Comparison of ENCODE assay signal across 8 cellular contexts in the genomic region with DNA sequence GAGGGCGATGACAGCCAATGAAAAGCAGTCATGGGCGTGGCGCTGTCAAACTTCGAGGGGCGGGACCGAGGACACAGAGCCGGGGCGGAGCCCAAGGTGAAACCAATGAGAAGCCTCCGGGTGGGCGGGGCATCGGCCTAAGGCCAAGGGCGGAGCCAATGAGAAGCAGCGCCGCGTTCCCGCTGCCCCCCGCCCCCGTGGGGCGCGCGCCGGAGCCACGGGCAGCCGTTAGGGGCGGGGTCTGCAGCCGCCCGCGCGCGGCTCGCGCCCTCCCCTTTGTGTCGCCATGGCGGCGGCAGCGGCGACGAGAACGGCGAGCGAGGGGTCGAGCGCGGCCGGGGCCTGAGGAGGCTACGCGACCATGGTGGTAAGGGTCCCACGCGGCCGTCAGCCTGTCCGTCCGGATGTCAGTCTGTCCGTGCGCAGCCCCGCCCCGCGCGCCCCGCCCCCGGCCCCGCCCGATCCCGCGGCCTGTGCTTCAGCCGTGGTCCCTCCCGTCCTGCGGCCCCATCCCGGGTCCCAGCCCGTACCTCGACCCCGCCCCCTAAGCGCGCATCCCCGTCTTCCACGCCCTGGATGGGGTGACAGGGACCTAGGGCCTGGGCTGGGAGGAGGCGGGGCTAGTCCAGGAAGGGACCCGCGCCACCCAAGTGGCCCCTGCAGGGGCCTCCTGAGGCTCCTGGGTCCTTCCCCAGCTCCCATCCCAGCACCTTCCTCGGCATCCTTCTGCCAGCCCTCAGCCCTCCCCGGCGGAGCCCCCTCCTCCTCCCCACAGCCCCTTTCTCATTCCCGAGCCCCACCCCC.
DNase-seq lines count a peak whose midpoint lies in the region; ATAC-seq lines count a peak whose summit lies in the region.

A gene with protein sequence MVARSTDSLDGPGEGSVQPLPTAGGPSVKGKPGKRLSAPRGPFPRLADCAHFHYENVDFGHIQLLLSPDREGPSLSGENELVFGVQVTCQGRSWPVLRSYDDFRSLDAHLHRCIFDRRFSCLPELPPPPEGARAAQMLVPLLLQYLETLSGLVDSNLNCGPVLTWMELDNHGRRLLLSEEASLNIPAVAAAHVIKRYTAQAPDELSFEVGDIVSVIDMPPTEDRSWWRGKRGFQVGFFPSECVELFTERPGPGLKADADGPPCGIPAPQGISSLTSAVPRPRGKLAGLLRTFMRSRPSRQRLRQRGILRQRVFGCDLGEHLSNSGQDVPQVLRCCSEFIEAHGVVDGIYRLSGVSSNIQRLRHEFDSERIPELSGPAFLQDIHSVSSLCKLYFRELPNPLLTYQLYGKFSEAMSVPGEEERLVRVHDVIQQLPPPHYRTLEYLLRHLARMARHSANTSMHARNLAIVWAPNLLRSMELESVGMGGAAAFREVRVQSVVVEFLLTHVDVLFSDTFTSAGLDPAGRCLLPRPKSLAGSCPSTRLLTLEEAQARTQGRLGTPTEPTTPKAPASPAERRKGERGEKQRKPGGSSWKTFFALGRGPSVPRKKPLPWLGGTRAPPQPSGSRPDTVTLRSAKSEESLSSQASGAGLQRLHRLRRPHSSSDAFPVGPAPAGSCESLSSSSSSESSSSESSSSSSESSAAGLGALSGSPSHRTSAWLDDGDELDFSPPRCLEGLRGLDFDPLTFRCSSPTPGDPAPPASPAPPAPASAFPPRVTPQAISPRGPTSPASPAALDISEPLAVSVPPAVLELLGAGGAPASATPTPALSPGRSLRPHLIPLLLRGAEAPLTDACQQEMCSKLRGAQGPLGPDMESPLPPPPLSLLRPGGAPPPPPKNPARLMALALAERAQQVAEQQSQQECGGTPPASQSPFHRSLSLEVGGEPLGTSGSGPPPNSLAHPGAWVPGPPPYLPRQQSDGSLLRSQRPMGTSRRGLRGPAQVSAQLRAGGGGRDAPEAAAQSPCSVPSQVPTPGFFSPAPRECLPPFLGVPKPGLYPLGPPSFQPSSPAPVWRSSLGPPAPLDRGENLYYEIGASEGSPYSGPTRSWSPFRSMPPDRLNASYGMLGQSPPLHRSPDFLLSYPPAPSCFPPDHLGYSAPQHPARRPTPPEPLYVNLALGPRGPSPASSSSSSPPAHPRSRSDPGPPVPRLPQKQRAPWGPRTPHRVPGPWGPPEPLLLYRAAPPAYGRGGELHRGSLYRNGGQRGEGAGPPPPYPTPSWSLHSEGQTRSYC (plus strand): TSS at position 267 of the 804 bp plus-strand sequence. CDS start 95 bp downstream, at position 362.

- H3K4me3 ChIP-seq in BLaER1 treated with 17β-estradiol and CSF1 and Interleukin-3, amounts not matched to agents 10 nM and 100 nM = peak within 1 kb of the TSS; percentile 61 to 80 (median 70)

- H3K9ac ChIP-seq in BLaER1 treated with 17β-estradiol and CSF1 and Interleukin-3, amounts not matched to agents 10 nM and 100 nM = peak within 1 kb of the TSS; percentile 57 to 86 (median 78); a peak in 21 of 22 replicates

- no peaks in the 10 kb centered on the region for H3K9me3 ChIP-seq in BLaER1 treated with 17β-estradiol and CSF1 and Interleukin-3, amounts not matched to agents 10 nM and 100 nM (replicated peaks in 1 of 11)

- DNase-seq in NCI-H526 (lab: John Stamatoyannopoulos, UW) = peak; percentile 97 to 100
- DNase-seq in activated CD4-positive, alpha-beta T cell treated with anti-CD3 and anti-CD28 coated beads for 4 hours = peak; percentile 99
- peak; percentile 97 to 100 (median 100) for DNase-seq in stimulated activated CD4-positive, alpha-beta T cell treated with anti-CD3 and anti-CD28 coated beads, Interleukin-1b, Interleukin-23, amount 100 ng/mL, for 24 hours (ENCODE audit: low read depth in 4 of 4, low spot score in 1 of 4)

- H4K20me1 ChIP-seq in BLaER1 treated with 17β-estradiol and CSF1 and Interleukin-3, amounts not matched to agents 10 nM and 100 nM = peaks cover 0 to 14% (median 0%) of the 10 kb centered on the region in 11 experiments; a peak in 4 of 22 replicates

- no peaks in the 10 kb centered on the region for H3K27me3 ChIP-seq in BLaER1 treated with 17β-estradiol and CSF1 and Interleukin-3, amounts not matched to agents 10 nM and 100 nM
- no peaks in the 10 kb centered on the region for H3K27me3 ChIP-seq in layer of hippocampus (ENCODE audit: control insufficient read depth, insufficient read depth, low read length)

- peaks cover 0 to 34% (median 31%) of the 10 kb centered on the region in 11 experiments; a peak in 19 of 22 replicates for H3K36me3 ChIP-seq in BLaER1 treated with 17β-estradiol and CSF1 and Interleukin-3, amounts not matched to agents 10 nM and 100 nM

- H3K4me1 ChIP-seq in BLaER1 treated with 17β-estradiol and CSF1 and Interleukin-3, amounts not matched to agents 10 nM and 100 nM = peaks cover 14 to 35% (median 28%) of the 10 kb centered on the region in 10 experiments

- ATAC-seq in GM19328 (IDR thresholded peaks at IDR 0.05; ENCODE audit: unreplicated experiment) (peak; percentile 90), HG03469 (IDR thresholded peaks at IDR 0.05; ENCODE audit: unreplicated experiment) (peak; percentile 84)

- H3K27ac ChIP-seq in BLaER1 treated with 17β-estradiol and CSF1 and Interleukin-3, amounts not matched to agents 10 nM and 100 nM = peak within 1 kb of the TSS in 9 of 11 experiments; percentile 41 to 78 (median 72); a peak in 19 of 22 replicates
- H3K27ac ChIP-seq in cingulate gyrus (ENCODE audit: low read depth, low read length) (peak within 1 kb of the TSS; percentile 65), layer of hippocampus (ENCODE audit: low read depth, low read length) (peak within 1 kb of the TSS; percentile 62)

- peak within 1 kb of the TSS; percentile 77 to 96 (median 93) for H3K4me2 ChIP-seq in BLaER1 treated with 17β-estradiol and CSF1 and Interleukin-3, amounts not matched to agents 10 nM and 100 nM

Comparison
In these comparisons a context has a peak if more than half of its experiments do, and no peak if none do; other contexts are left out.
1. Peak in every context shown above with its lines: DNase-seq, ATAC-seq, H3K4me3 ChIP-seq and H3K27ac ChIP-seq.